ENCODE assay signal across 8 cellular contexts in the genomic region with DNA sequence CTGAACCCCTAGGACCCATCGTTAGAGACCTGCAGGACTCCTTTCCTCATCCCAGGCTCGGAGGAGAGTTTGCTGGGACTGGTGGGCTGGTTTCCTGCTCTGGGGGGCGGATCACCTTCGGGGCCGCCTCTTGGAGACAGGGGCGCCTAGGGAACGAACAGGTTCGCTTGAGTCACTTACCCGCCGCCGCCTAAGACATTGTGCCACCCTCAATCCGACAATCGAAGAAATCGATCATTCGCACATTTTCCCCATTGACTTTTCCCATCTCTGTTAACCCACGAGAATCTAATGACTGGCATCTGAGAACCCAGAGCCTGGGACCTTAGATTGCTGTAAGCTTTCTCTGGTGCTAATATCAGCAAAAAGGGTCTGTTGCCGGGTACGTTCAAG.
DNase-seq lines count a peak whose midpoint lies in the region; TF ChIP-seq lines count a peak whose summit lies in the region.

No MANE protein-coding gene starts in this region.

- peak overlapping the region; percentile 86 for H3K4me3 ChIP-seq in MM.1S (ENCODE audit: low read length)
- peak overlapping the region; percentile 96 for H3K4me3 ChIP-seq in coronary artery

- H3K9ac ChIP-seq in MM.1S (ENCODE audit: low read length) = peak overlapping the region; percentile 94

- H3K9me3 Mint-ChIP-seq in nephron progenitor cell = no peaks in the 10 kb centered on the region

- no peaks in the 10 kb centered on the region for H3K9me3 ChIP-seq in MM.1S (replicated peaks; ENCODE audit: insufficient read depth, low read length)

- no peaks in the 10 kb centered on the region for H3K9me2 ChIP-seq in MM.1S (replicated peaks; ENCODE audit: insufficient read depth, low read length)

- no peaks in the 10 kb centered on the region for H3K36me3 ChIP-seq in MM.1S (replicated peaks; ENCODE audit: insufficient read depth, low read length)

- H3K27me3 Mint-ChIP-seq in nephron progenitor cell (ENCODE audit: low read depth, poor library complexity) = no peaks in the 10 kb centered on the region

- peak overlapping the region; percentile 100 for H3K27ac Mint-ChIP-seq in nephron progenitor cell

- H3K4me2 ChIP-seq in MM.1S (ENCODE audit: low read depth, low read length) = peak overlapping the region; percentile 72; the same call in 1 of the 2 replicates

- peak overlapping the region; percentile 77; the same call in 1 of the 2 replicates for H2AFZ ChIP-seq in MM.1S (ENCODE audit: low read length)

- no peaks in the 10 kb centered on the region for H3K27me3 ChIP-seq in MM.1S (replicated peaks; ENCODE audit: insufficient read depth, low read length)

- no peak for TF ChIP-seq CTCF in MM.1S (IDR thresholded peaks at IDR 0.05; ENCODE audit: low read length)
- TF ChIP-seq CTCF in coronary artery (IDR thresholded peaks at IDR 0.05) = no peak
- no peak for TF ChIP-seq CTCF in nephron progenitor cell (IDR thresholded peaks at IDR 0.05)

- H3K36me3 Mint-ChIP-seq in nephron progenitor cell (ENCODE audit: low read depth) = peaks cover 42% of the 10 kb centered on the region

- peak overlapping the region; percentile 95 for H3K4me3 Mint-ChIP-seq in nephron progenitor cell

- H3F3A ChIP-seq in MM.1S (ENCODE audit: insufficient read depth, low read length) = no peaks in the 10 kb centered on the region

- peaks cover 56% of the 10 kb centered on the region for H3K4me1 Mint-ChIP-seq in nephron progenitor cell

- DNase-seq in activated CD8-positive, alpha-beta memory T cell treated with anti-CD3 and anti-CD28 coated beads, Interleukin-2, amount 50 U/mL, for 1 hour (ENCODE audit: extremely low read depth) = peak; percentile 36
- no peak for DNase-seq in activated CD8-positive, alpha-beta memory T cell treated with anti-CD3 and anti-CD28 coated beads, Interleukin-2, amount 50 U/mL, for 48 hours
- DNase-seq in MM.1S (no peak), coronary artery (ENCODE audit: low spot score) (no peak), nephron progenitor cell (no peak), NCI-H226 (no peak), OCI-M2 (lab: John Stamatoyannopoulos, UW; ENCODE audit: unreplicated experiment) (no peak), AG08396 (ENCODE audit: low spot score) (no peak)

- H3K4me1 ChIP-seq in MM.1S (ENCODE audit: low read length) = peaks cover 11% of the 10 kb centered on the region; the same call in 1 of the 2 replicates

- H3K27ac ChIP-seq in MM.1S (ENCODE audit: low read length) = peak overlapping the region; percentile 78; the same call in 1 of the 2 replicates
- H3K27ac ChIP-seq in coronary artery = peak overlapping the region; percentile 90 to 96

- peaks cover 92% of the 10 kb centered on the region for H3K79me2 ChIP-seq in MM.1S (ENCODE audit: low read length)

- no peaks in the 10 kb centered on the region; the same call in 1 of the 2 replicates for H4K20me1 ChIP-seq in MM.1S (ENCODE audit: insufficient read depth, low read length)
